ENCODE assay signal across 1 cellular context in genomic region chr16:49836218-49836617, GRCh38.
TF ChIP-seq lines count a peak whose summit lies in the region.

No MANE protein-coding gene starts in this region.

TF ChIP-seq in WTC11, 78 proteins besides CTCF, POLR2A, EP300 and RAD21 (continued from another document):
- TF ChIP-seq HMGXB4 (CRISPR knock-in tag; IDR thresholded peaks at IDR 0.05) = no peak
- TF ChIP-seq NR2C2 (CRISPR knock-in tag; IDR thresholded peaks at IDR 0.05) = no peak
- TF ChIP-seq ELF4 (CRISPR knock-in tag; IDR thresholded peaks at IDR 0.05; ENCODE audit: low read depth) = no peak
- no peak for TF ChIP-seq OVOL2 (CRISPR knock-in tag; IDR thresholded peaks at IDR 0.05; ENCODE audit: borderline replicate concordance)
- TF ChIP-seq NFYB (CRISPR knock-in tag; conservative IDR thresholded peaks at IDR 0.05; ENCODE audit: low read depth) = no peak
- TF ChIP-seq TEAD4 (CRISPR knock-in tag; IDR thresholded peaks at IDR 0.05) = no peak
- no peak for TF ChIP-seq ZBTB43 (CRISPR knock-in tag; IDR thresholded peaks at IDR 0.05)
- no peak for TF ChIP-seq ZNF396 (CRISPR knock-in tag; IDR thresholded peaks at IDR 0.05; ENCODE audit: borderline replicate concordance)
TF ChIP-seq in WTC11: peak in this region for 0.
